In genomic region chr3:12840591-12841084, GRCh38 we compare ENCODE assay signal across 7 cellular contexts.
DNase-seq lines count a peak whose midpoint lies in the region; ATAC-seq and TF ChIP-seq lines count a peak whose summit lies in the region.

No MANE protein-coding gene starts in this region.

- H3K4me3 ChIP-seq in MM.1S (ENCODE audit: low read length) (peak overlapping the region; percentile 93), neuron (ENCODE audit: low read length) (peak overlapping the region; percentile 93)

- peaks cover 19% of the 10 kb centered on the region; the same call in 1 of the 2 replicates for H3K4me1 ChIP-seq in MM.1S (ENCODE audit: low read length)
- peaks cover 22% of the 10 kb centered on the region for H3K4me1 ChIP-seq in neuron (ENCODE audit: insufficient read depth, low read length)

- no peaks in the 10 kb centered on the region for H3K9me3 Mint-ChIP-seq in effector memory CD8-positive, alpha-beta T cell

- H3K9me3 ChIP-seq in MM.1S (replicated peaks; ENCODE audit: insufficient read depth, low read length) (no peaks in the 10 kb centered on the region), neuron (ENCODE audit: low read length) (no peaks in the 10 kb centered on the region)

- H3K27ac ChIP-seq in MM.1S (ENCODE audit: low read length) = peak overlapping the region; percentile 72; the same call in 1 of the 2 replicates

- no peak for TF ChIP-seq CTCF in MM.1S (IDR thresholded peaks at IDR 0.05; ENCODE audit: low read length)

- no peaks in the 10 kb centered on the region for H3K9me2 ChIP-seq in MM.1S (replicated peaks; ENCODE audit: insufficient read depth, low read length)

- H3K4me3 Mint-ChIP-seq in effector memory CD8-positive, alpha-beta T cell = peak overlapping the region; percentile 95 to 96

- peaks cover 34 to 36% of the 10 kb centered on the region in 2 donors for H3K4me1 Mint-ChIP-seq in effector memory CD8-positive, alpha-beta T cell (ENCODE audit: low read depth in 2 of 2)

- peaks cover 22% of the 10 kb centered on the region; the same call in 1 of the 2 replicates for H3K36me3 ChIP-seq in MM.1S (replicated peaks; ENCODE audit: insufficient read depth, low read length)
- H3K36me3 ChIP-seq in neuron (ENCODE audit: insufficient read depth, low read length) = peaks cover 44% of the 10 kb centered on the region

- DNase-seq in MM.1S = no peak
- no peak for DNase-seq in effector memory CD8-positive, alpha-beta T cell
- DNase-seq in OCI-M2 (lab: John Stamatoyannopoulos, UW; ENCODE audit: unreplicated experiment) = no peak
- DNase-seq in foreskin melanocyte = no peak
- no peak for DNase-seq in Kasumi-1 (lab: John Stamatoyannopoulos, UW)

- no peaks in the 10 kb centered on the region for H3K27me3 Mint-ChIP-seq in effector memory CD8-positive, alpha-beta T cell

- peak overlapping the region; percentile 95 for H3K9ac ChIP-seq in MM.1S (ENCODE audit: low read length)

- H3K27me3 ChIP-seq in MM.1S (replicated peaks; ENCODE audit: insufficient read depth, low read length) (no peaks in the 10 kb centered on the region), neuron (ENCODE audit: insufficient read depth, low read length) (peaks cover 4% of the 10 kb centered on the region)

- H3F3A ChIP-seq in MM.1S (ENCODE audit: insufficient read depth, low read length) = peaks cover 10% of the 10 kb centered on the region; the same call in 1 of the 2 replicates

- peak overlapping the region; percentile 99 to 100 for H3K27ac Mint-ChIP-seq in effector memory CD8-positive, alpha-beta T cell

- peak overlapping the region; percentile 58 for H3K4me2 ChIP-seq in MM.1S (ENCODE audit: low read depth, low read length)

- H2AFZ ChIP-seq in MM.1S (ENCODE audit: low read length) (no peak overlapping the region), neuron (ENCODE audit: low read depth, low read length) (no peak overlapping the region)

- H4K20me1 ChIP-seq in MM.1S (ENCODE audit: insufficient read depth, low read length) = peaks cover 35% of the 10 kb centered on the region

- H3K36me3 Mint-ChIP-seq in effector memory CD8-positive, alpha-beta T cell (ENCODE audit: insufficient read depth) = peaks cover 58% of the 10 kb centered on the region

- peak; percentile 2 for ATAC-seq in GM21381 (IDR thresholded peaks at IDR 0.05; ENCODE audit: unreplicated experiment)
- ATAC-seq in effector memory CD8-positive, alpha-beta T cell (replicated peaks) = peak; percentile 15

- H3K79me2 ChIP-seq in MM.1S (ENCODE audit: low read length) = peaks cover 57% of the 10 kb centered on the region
